ENCODE assay signal across 20 cellular contexts in the genomic region with DNA sequence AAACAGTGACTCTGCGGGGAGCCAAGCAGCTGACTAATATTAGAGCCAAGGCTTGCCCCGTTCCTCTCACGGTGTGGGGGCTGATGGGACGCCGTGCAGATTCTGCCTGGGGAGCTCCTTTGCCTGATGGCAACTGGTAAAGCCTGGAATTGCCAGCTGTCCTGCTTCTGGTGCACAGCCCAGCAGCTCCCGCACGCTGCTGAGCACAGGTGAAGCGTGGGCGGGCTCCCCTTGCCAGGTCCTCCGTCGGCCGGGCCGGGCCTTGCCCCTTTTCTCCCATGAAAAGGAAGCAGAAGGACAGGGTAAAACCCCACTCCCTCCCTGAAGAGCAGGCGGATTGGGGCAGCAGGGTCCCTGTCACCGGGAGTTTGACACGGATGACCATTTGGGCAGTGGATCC.
DNase-seq lines count a peak whose midpoint lies in the region; ATAC-seq and TF ChIP-seq lines count a peak whose summit lies in the region.
"Had no signal": no experiment of that assay in that cellular context is flagged by ENCODE, and none has a peak within 500 bp of the region (broad histone marks: within the 10 kb centered on the region; RNA-seq: fewer than 3 reads in every experiment).

No MANE protein-coding gene starts in this region.

- H3K27ac ChIP-seq in left ventricle myocardium inferior (replicated peaks) = peak overlapping the region; percentile 45
- peak overlapping the region; percentile 53 for H3K27ac ChIP-seq in layer of hippocampus (ENCODE audit: low read depth, low read length)
- H3K27ac ChIP-seq: HL-60, PC-9, SJSA1 had no signal

- no peak overlapping the region for H3K4me3 ChIP-seq in left ventricle myocardium inferior
- H3K4me3 ChIP-seq: HAP-1, PC-9, SJSA1 had no signal

- no peak for TF ChIP-seq CTCF in left ventricle myocardium inferior (IDR thresholded peaks at IDR 0.05; ENCODE audit: borderline replicate concordance)

- H3K9me3 Mint-ChIP-seq in stimulated activated naive B cell treated with anti-CD40 and anti-IgM and Interleukin-4, amounts not matched to agents 10 μg/mL and 1 μg/mL and 100 μg/mL, for 72 hours = no peaks in the 10 kb centered on the region
- H3K9me3 Mint-ChIP-seq: CD14-positive monocyte, IgD-negative memory B cell had no signal

- peaks cover 10% of the 10 kb centered on the region for H3K4me1 Mint-ChIP-seq in T-helper 17 cell
- peaks cover 21 to 34% of the 10 kb centered on the region in 2 donors for H3K4me1 Mint-ChIP-seq in stimulated activated naive B cell treated with anti-CD40 and anti-IgM and Interleukin-4, amounts not matched to agents 10 μg/mL and 1 μg/mL and 100 μg/mL, for 72 hours

- H3K27ac Mint-ChIP-seq in T-helper 17 cell = peak overlapping the region; percentile 79
- H3K27ac Mint-ChIP-seq in stimulated activated naive B cell treated with anti-CD40 and anti-IgM and Interleukin-4, amounts not matched to agents 10 μg/mL and 1 μg/mL and 100 μg/mL, for 72 hours = peak overlapping the region; percentile 42
- H3K27ac Mint-ChIP-seq: CD14-positive monocyte had no signal

- peaks cover 59% of the 10 kb centered on the region for H3K4me1 ChIP-seq in left ventricle myocardium inferior
- H3K4me1 ChIP-seq: HAP-1 had no signal

- no peaks in the 10 kb centered on the region for H3K27me3 ChIP-seq in left ventricle myocardium inferior (ENCODE audit: low read depth)
- H3K27me3 ChIP-seq in layer of hippocampus (ENCODE audit: control insufficient read depth, insufficient read depth, low read length) = no peaks in the 10 kb centered on the region
- H3K27me3 ChIP-seq: SJSA1 had no signal

- no peaks in the 10 kb centered on the region for H3K27me3 Mint-ChIP-seq in T-helper 17 cell
- no peaks in the 10 kb centered on the region for H3K27me3 Mint-ChIP-seq in stimulated activated naive B cell treated with anti-CD40 and anti-IgM and Interleukin-4, amounts not matched to agents 10 μg/mL and 1 μg/mL and 100 μg/mL, for 72 hours

- H3K36me3 Mint-ChIP-seq in T-helper 17 cell (ENCODE audit: low read depth) = no peaks in the 10 kb centered on the region
- peaks cover 20 to 39% of the 10 kb centered on the region in 2 donors for H3K36me3 Mint-ChIP-seq in stimulated activated naive B cell treated with anti-CD40 and anti-IgM and Interleukin-4, amounts not matched to agents 10 μg/mL and 1 μg/mL and 100 μg/mL, for 72 hours

- intact Hi-C loops in left ventricle myocardium inferior (cut with micrococcal nuclease) (no loop called here), cardiac septum (cut with DNase I) (no loop called here)

- ATAC-seq in T-helper 17 cell = no peak
- no peak for ATAC-seq in stimulated activated naive B cell treated with anti-CD40 and anti-IgM and Interleukin-4, amounts not matched to agents 10 μg/mL and 1 μg/mL and 100 μg/mL, for 72 hours (replicated peaks)

- DNase-seq in left ventricle myocardium inferior = no peak
- no peak for DNase-seq in cardiac septum (ENCODE audit: low spot score)
- no peak for DNase-seq in T-helper 17 cell
- DNase-seq in stimulated activated naive B cell treated with anti-CD40 and anti-IgM and Interleukin-4, amounts not matched to agents 10 μg/mL and 1 μg/mL and 100 μg/mL, for 72 hours = no peak
- DNase-seq in AG20443 (ENCODE audit: low spot score) = no peak
- DNase-seq in T-helper 9 cell = no peak
- DNase-seq in NCI-H2227 (lab: John Stamatoyannopoulos, UW; ENCODE audit: unreplicated experiment) = no peak
- DNase-seq: COR-L47, DMS53, NCI-H1105, NCI-H1694 treated with DMSO at 0.1 percent for 48 hours, NCI-H2107, NCI-H774, PC-9 had no signal

- H3K36me3 ChIP-seq in left ventricle myocardium inferior = peaks cover 17% of the 10 kb centered on the region

- H3K4me3 Mint-ChIP-seq in T-helper 17 cell = no peak overlapping the region
- H3K4me3 Mint-ChIP-seq in stimulated activated naive B cell treated with anti-CD40 and anti-IgM and Interleukin-4, amounts not matched to agents 10 μg/mL and 1 μg/mL and 100 μg/mL, for 72 hours = no peak overlapping the region
- H3K4me3 Mint-ChIP-seq: CD14-positive monocyte had no signal

- H3K9me3 ChIP-seq in left ventricle myocardium inferior (replicated peaks) (no peaks in the 10 kb centered on the region), T-helper 17 cell (ENCODE audit: control insufficient read depth, low read length, poor library complexity, severe bottlenecking) (no peaks in the 10 kb centered on the region)
- H3K9me3 ChIP-seq: HAP-1, SJSA1 had no signal
